Comparison of ENCODE assay signal across 8 cellular contexts in genomic region chr16:28711220-28712083, GRCh38. TPM values are rescaled to one million over a fixed set of nuclear protein-coding genes. Genes with fewer than 3 reads are reported as not detected.
DNase-seq lines count a peak whose midpoint lies in the region; ATAC-seq, FAIRE-seq and TF ChIP-seq lines count a peak whose summit lies in the region.
"Not testable (repeated sequence)": the region's sequence is repeated elsewhere in the genome, so short reads cannot be mapped to it uniquely, and the experiment has no call there.

Gene EIF3C, plus strand, starts transcription at chr16:28711464. Its CDS starts 223 bp downstream, at chr16:28711687.

- intact Hi-C loops in activated CD4-positive, alpha-beta memory T cell treated with anti-CD3 and anti-CD28 coated beads for 36 hours (cut with micrococcal nuclease): not testable (repeated sequence)

- POLR2A ChIA-PET in activated CD4-positive, alpha-beta memory T cell treated with anti-CD3 and anti-CD28 coated beads for 36 hours (lab: Charles Lee): not testable (repeated sequence)

- not testable (repeated sequence) for H3K4me3 Mint-ChIP-seq in activated CD4-positive, alpha-beta memory T cell treated with anti-CD3 and anti-CD28 coated beads for 36 hours

- not testable (repeated sequence) for H3K27me3 ChIP-seq in BLaER1; HL-60 (ENCODE audit: insufficient read depth, poor library complexity, severe bottlenecking); liver (ENCODE audit: control insufficient read depth in 4 of 4, insufficient read depth in 4 of 4, low read length in 3 of 4); skeletal muscle satellite cell (ENCODE audit: control insufficient read depth, insufficient read depth, low read length)

- H3K4me1 Mint-ChIP-seq in activated CD4-positive, alpha-beta memory T cell treated with anti-CD3 and anti-CD28 coated beads for 36 hours (ENCODE audit: low read depth): not testable (repeated sequence)

- not testable (repeated sequence) for H3K27ac ChIP-seq in BLaER1; HL-60 (replicated peaks); liver (ENCODE audit: low read depth in 1 of 2, low read length in 2 of 2)

- H3K9ac ChIP-seq in BLaER1 (peak within 1 kb of the TSS; percentile 65; the same call in 1 of the 2 replicates), skeletal muscle satellite cell (ENCODE audit: low read depth, low read length) (peak within 1 kb of the TSS; percentile 41)
- H3K9ac ChIP-seq in liver (ENCODE audit: low read depth in 1 of 2, low read length in 2 of 2): not testable (repeated sequence)

- TF ChIP-seq RAD21 in liver (IDR thresholded peaks at IDR 0.05): not testable (repeated sequence)

- FAIRE-seq in GM19239 (lab: Jason Lieb, UNC): peak; percentile 98
- FAIRE-seq in endometrium (lab: Jason Lieb, UNC): peak; percentile 78

- not testable (repeated sequence) for TF ChIP-seq CTCF in HL-60 (IDR thresholded peaks at IDR 0.05; ENCODE audit: insufficient read depth, low read length); liver (IDR thresholded peaks at IDR 0.05; ENCODE audit: low read depth, low read length, missing input control)

- DNase-seq in GM19239 (ENCODE audit: insufficient read length, low spot score); HL-60 (ENCODE audit: low read depth in 1 of 2, low spot score in 1 of 2); activated CD4-positive, alpha-beta memory T cell treated with anti-CD3 and anti-CD28 coated beads for 36 hours: not testable (repeated sequence)

- H3K27me3 Mint-ChIP-seq in activated CD4-positive, alpha-beta memory T cell treated with anti-CD3 and anti-CD28 coated beads for 36 hours: not testable (repeated sequence)

- H3K4me1 ChIP-seq in BLaER1; liver (ENCODE audit: control insufficient read depth in 4 of 4, insufficient read depth in 4 of 4, low read length in 3 of 4); skeletal muscle satellite cell (ENCODE audit: control insufficient read depth, insufficient read depth, low read length): not testable (repeated sequence)

- H3K36me3 ChIP-seq in BLaER1; liver (ENCODE audit: control insufficient read depth in 4 of 4, insufficient read depth in 3 of 4, low read depth in 1 of 4, low read length in 3 of 4); skeletal muscle satellite cell (ENCODE audit: insufficient read depth, low read length): not testable (repeated sequence)

- not testable (repeated sequence) for H3K36me3 Mint-ChIP-seq in activated CD4-positive, alpha-beta memory T cell treated with anti-CD3 and anti-CD28 coated beads for 36 hours

- H3K9me3 ChIP-seq in BLaER1; liver (ENCODE audit: control insufficient read depth in 4 of 4, low read length in 3 of 4); skeletal muscle satellite cell (replicated peaks; ENCODE audit: low read length): not testable (repeated sequence)

- peak; percentile 100 for ATAC-seq in HG02678 (IDR thresholded peaks at IDR 0.05; ENCODE audit: unreplicated experiment)

- peak within 1 kb of the TSS; percentile 61 for H3K4me3 ChIP-seq in BLaER1
- H3K4me3 ChIP-seq in HL-60 (replicated peaks; ENCODE audit: insufficient read depth, low read length): peak within 1 kb of the TSS; percentile 21
- H3K4me3 ChIP-seq in liver (ENCODE audit: low read depth in 1 of 3, low read length in 3 of 3): not testable (repeated sequence)
- H3K4me3 ChIP-seq in skeletal muscle satellite cell (ENCODE audit: low read length): peak within 1 kb of the TSS; percentile 56

- not testable (repeated sequence) for H3K27ac Mint-ChIP-seq in activated CD4-positive, alpha-beta memory T cell treated with anti-CD3 and anti-CD28 coated beads for 36 hours

- WGBS in liver: no CpG with 5 or more reads among the region's 66 CpGs

- CTCF ChIA-PET in activated CD4-positive, alpha-beta memory T cell treated with anti-CD3 and anti-CD28 coated beads for 36 hours (lab: Charles Lee): not testable (repeated sequence)

- H4K20me1 ChIP-seq in BLaER1: not testable (repeated sequence)

- peak within 1 kb of the TSS; percentile 63 for H3K4me2 ChIP-seq in BLaER1
- not testable (repeated sequence) for H3K4me2 ChIP-seq in skeletal muscle satellite cell (ENCODE audit: low read length)

- H3K9me3 Mint-ChIP-seq in activated CD4-positive, alpha-beta memory T cell treated with anti-CD3 and anti-CD28 coated beads for 36 hours: not testable (repeated sequence)

RNA-seq across cellular contexts. Expression of gene EIF3C, which starts in this region (rescaled TPM):
- total RNA-seq in activated CD4-positive, alpha-beta memory T cell treated with anti-CD3 and anti-CD28 coated beads for 36 hours: 100 to 1,000 TPM; 795 to 817 TPM
- 100 to 1,000 TPM; 114 to 117 TPM for total RNA-seq in liver
- polyA plus RNA-seq in liver: 100 to 1,000 TPM; 212 TPM
- total RNA-seq in skeletal muscle satellite cell (2012; rRNA removed): 130 and 239 TPM in 2 replicates

Comparison
In these comparisons a context has a peak if more than half of its experiments do, and no peak if none do; other contexts are left out.
1. RNA of gene EIF3C (total RNA-seq): 795 to 817 TPM in activated CD4-positive, alpha-beta memory T cell treated with anti-CD3 and anti-CD28 coated beads for 36 hours; 114 to 117 TPM in liver; every median in the first group is over 4 times any median in the second.